Comparison of ENCODE assay signal across 18 cellular contexts in genomic region chr12:94839347-94839746, GRCh38.
A peak's percentile ranks its signal among the peaks of the same experiment; 100 is the strongest.
DNase-seq lines count a peak whose midpoint lies in the region; ATAC-seq lines count a peak whose summit lies in the region.
"Had no signal": no experiment of that assay in that cellular context is flagged by ENCODE, and none has a peak within 500 bp of the region (broad histone marks: within the 10 kb centered on the region; RNA-seq: fewer than 3 reads in every experiment).

No MANE protein-coding gene starts in this region.

- H3K9me3 Mint-ChIP-seq in activated T-cell treated with anti-CD3 and anti-CD28 coated beads, Interleukin-2, amount 50 U/mL, for 24 hours: no peaks in the 10 kb centered on the region
- H3K9me3 Mint-ChIP-seq: activated naive CD8-positive, alpha-beta T cell treated with anti-CD3 and anti-CD28 coated beads, Interleukin-2, amount 10 ng/mL, durations not matched to agents 7 days and 5 days; stimulated activated naive CD8-positive, alpha-beta T cell treated with anti-CD3 and anti-CD28 coated beads, Interleukin-15, Interleukin-2, amounts not matched to agents 100 ng/mL and 50 ng/mL, for 24 hours had no signal

- DNase-seq in iPS-NIHi7 (ENCODE audit: extremely low spot score) (no peak), NCI-H1930 (lab: John Stamatoyannopoulos, UW) (no peak), MV-4-11 (lab: John Stamatoyannopoulos, UW) (no peak)
- no peak for DNase-seq in activated T-cell treated with anti-CD3 and anti-CD28 coated beads, Interleukin-2, amount 50 U/mL, for 24 hours
- DNase-seq: activated CD8-positive, alpha-beta memory T cell treated with anti-CD3 and anti-CD28 coated beads, Interleukin-2, amount 10 ng/mL, durations not matched to agents 7 days and 5 days; activated naive CD8-positive, alpha-beta T cell treated with anti-CD3 and anti-CD28 coated beads, Interleukin-2, amount 10 ng/mL, durations not matched to agents 7 days and 5 days; cortex of kidney; EL; NCI-H1048; NCI-H524 treated with DMSO at 0.1 percent for 48 hours; psoas muscle had no signal

- no peak overlapping the region for H3K27ac Mint-ChIP-seq in activated T-cell treated with anti-CD3 and anti-CD28 coated beads, Interleukin-2, amount 50 U/mL, for 24 hours
- H3K27ac Mint-ChIP-seq: activated CD8-positive, alpha-beta memory T cell treated with anti-CD3 and anti-CD28 coated beads, Interleukin-2, amount 10 ng/mL, durations not matched to agents 7 days and 5 days; activated naive CD8-positive, alpha-beta T cell treated with anti-CD3 and anti-CD28 coated beads, Interleukin-2, amount 10 ng/mL, durations not matched to agents 7 days and 5 days; CD14-positive monocyte; stimulated activated naive CD8-positive, alpha-beta T cell treated with anti-CD3 and anti-CD28 coated beads, Interleukin-15, Interleukin-2, amounts not matched to agents 100 ng/mL and 50 ng/mL, for 24 hours had no signal

- H3K36me3 Mint-ChIP-seq in activated T-cell treated with anti-CD3 and anti-CD28 coated beads, Interleukin-2, amount 50 U/mL, for 24 hours (ENCODE audit: low read depth): no peaks in the 10 kb centered on the region
- H3K36me3 Mint-ChIP-seq: activated CD8-positive, alpha-beta memory T cell treated with anti-CD3 and anti-CD28 coated beads, Interleukin-2, amount 10 ng/mL, durations not matched to agents 7 days and 5 days; activated naive CD8-positive, alpha-beta T cell treated with anti-CD3 and anti-CD28 coated beads, Interleukin-2, amount 10 ng/mL, durations not matched to agents 7 days and 5 days; CD14-positive monocyte had no signal

- ATAC-seq in GM18861 (IDR thresholded peaks at IDR 0.05; ENCODE audit: unreplicated experiment) (peak; percentile 65), GM21447 (IDR thresholded peaks at IDR 0.05; ENCODE audit: unreplicated experiment) (peak; percentile 82), HG02973 (IDR thresholded peaks at IDR 0.05; ENCODE audit: unreplicated experiment) (peak; percentile 58), HG03575 (IDR thresholded peaks at IDR 0.05; ENCODE audit: extremely low read depth, insufficient number of reproducible peaks, low FRiP score, unreplicated experiment) (peak; percentile 78)
- ATAC-seq: activated CD8-positive, alpha-beta memory T cell treated with anti-CD3 and anti-CD28 coated beads, Interleukin-2, amount 10 ng/mL, durations not matched to agents 7 days and 5 days; psoas muscle; Right ventricle myocardium inferior had no signal

- no peak overlapping the region for H3K4me3 Mint-ChIP-seq in activated T-cell treated with anti-CD3 and anti-CD28 coated beads, Interleukin-2, amount 50 U/mL, for 24 hours
- H3K4me3 Mint-ChIP-seq: activated CD8-positive, alpha-beta memory T cell treated with anti-CD3 and anti-CD28 coated beads, Interleukin-2, amount 10 ng/mL, durations not matched to agents 7 days and 5 days; activated naive CD8-positive, alpha-beta T cell treated with anti-CD3 and anti-CD28 coated beads, Interleukin-2, amount 10 ng/mL, durations not matched to agents 7 days and 5 days; CD14-positive monocyte; stimulated activated naive CD8-positive, alpha-beta T cell treated with anti-CD3 and anti-CD28 coated beads, Interleukin-15, Interleukin-2, amounts not matched to agents 100 ng/mL and 50 ng/mL, for 24 hours had no signal

- H3K4me1 Mint-ChIP-seq in activated T-cell treated with anti-CD3 and anti-CD28 coated beads, Interleukin-2, amount 50 U/mL, for 24 hours (ENCODE audit: low read depth): no peaks in the 10 kb centered on the region
- H3K4me1 Mint-ChIP-seq: activated CD8-positive, alpha-beta memory T cell treated with anti-CD3 and anti-CD28 coated beads, Interleukin-2, amount 10 ng/mL, durations not matched to agents 7 days and 5 days; activated naive CD8-positive, alpha-beta T cell treated with anti-CD3 and anti-CD28 coated beads, Interleukin-2, amount 10 ng/mL, durations not matched to agents 7 days and 5 days had no signal

- H3K27me3 Mint-ChIP-seq in activated T-cell treated with anti-CD3 and anti-CD28 coated beads, Interleukin-2, amount 50 U/mL, for 24 hours: no peaks in the 10 kb centered on the region
- H3K27me3 Mint-ChIP-seq: activated naive CD8-positive, alpha-beta T cell treated with anti-CD3 and anti-CD28 coated beads, Interleukin-2, amount 10 ng/mL, durations not matched to agents 7 days and 5 days; stimulated activated naive CD8-positive, alpha-beta T cell treated with anti-CD3 and anti-CD28 coated beads, Interleukin-15, Interleukin-2, amounts not matched to agents 100 ng/mL and 50 ng/mL, for 24 hours had no signal
